In the genomic region with DNA sequence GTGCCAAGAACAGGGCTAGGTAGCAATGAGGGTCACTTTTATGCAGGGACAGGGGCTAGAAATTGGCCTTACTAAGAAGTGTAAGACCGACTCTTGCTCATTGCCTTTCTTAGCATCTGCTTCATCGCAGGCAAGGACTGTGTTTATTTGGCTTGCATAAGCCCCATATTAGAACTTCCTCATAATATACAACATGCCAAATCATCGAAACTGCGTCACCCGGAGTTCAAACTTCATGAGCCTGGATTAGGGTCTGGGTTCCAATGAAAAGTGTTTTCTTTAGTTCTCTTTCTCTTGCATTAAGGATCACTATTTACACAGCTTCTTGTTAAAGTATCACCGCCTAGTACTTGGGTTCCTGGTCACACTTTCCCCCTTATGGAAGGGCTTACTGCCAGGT, we compare ENCODE assay signal across 8 cellular contexts. TPM values are rescaled to one million over a fixed set of nuclear protein-coding genes. Genes with fewer than 3 reads are reported as not detected.
DNase-seq lines count a peak whose midpoint lies in the region; ATAC-seq and TF ChIP-seq lines count a peak whose summit lies in the region.

No MANE protein-coding gene starts in this region.

- ATAC-seq in T-helper 17 cell = no peak
- no peak for ATAC-seq in stimulated activated naive B cell treated with anti-CD40 and anti-IgM and Interleukin-4, amounts not matched to agents 10 μg/mL and 1 μg/mL and 100 μg/mL, for 72 hours (replicated peaks)
- ATAC-seq in HG03469 (IDR thresholded peaks at IDR 0.05; ENCODE audit: unreplicated experiment) = no peak

- DNase-seq in T-helper 1 cell (no peak), T-helper 17 cell (no peak), glutamatergic neuron (no peak), A172 (ENCODE audit: low spot score) (no peak), GM10248 (ENCODE audit: extremely low spot score) (no peak)
- no peak for DNase-seq in stimulated activated naive B cell treated with anti-CD40 and anti-IgM and Interleukin-4, amounts not matched to agents 10 μg/mL and 1 μg/mL and 100 μg/mL, for 72 hours

- H3K4me3 Mint-ChIP-seq in T-helper 1 cell treated with Interleukin-12 subunit alpha and Interleukin-12 subunit beta and Interleukin-4 antibody, amounts not matched to agents 30 μg/mL and 1 μg/mL, for 36 hours = peak overlapping the region; percentile 30
- peak overlapping the region; percentile 96 for H3K4me3 Mint-ChIP-seq in T-helper 17 cell
- H3K4me3 Mint-ChIP-seq in glutamatergic neuron (ENCODE audit: unreplicated experiment) = peak overlapping the region; percentile 31
- peak overlapping the region; percentile 89 to 93 for H3K4me3 Mint-ChIP-seq in stimulated activated naive B cell treated with anti-CD40 and anti-IgM and Interleukin-4, amounts not matched to agents 10 μg/mL and 1 μg/mL and 100 μg/mL, for 72 hours

- no peaks in the 10 kb centered on the region for H3K9me3 Mint-ChIP-seq in T-helper 1 cell treated with Interleukin-12 subunit alpha and Interleukin-12 subunit beta and Interleukin-4 antibody, amounts not matched to agents 30 μg/mL and 1 μg/mL, for 36 hours
- peaks cover 3% of the 10 kb centered on the region for H3K9me3 Mint-ChIP-seq in glutamatergic neuron (ENCODE audit: unreplicated experiment)
- no peaks in the 10 kb centered on the region for H3K9me3 Mint-ChIP-seq in stimulated activated naive B cell treated with anti-CD40 and anti-IgM and Interleukin-4, amounts not matched to agents 10 μg/mL and 1 μg/mL and 100 μg/mL, for 72 hours

- H3K36me3 Mint-ChIP-seq in T-helper 1 cell treated with Interleukin-12 subunit alpha and Interleukin-12 subunit beta and Interleukin-4 antibody, amounts not matched to agents 30 μg/mL and 1 μg/mL, for 36 hours (ENCODE audit: low read depth) = peaks cover 23% of the 10 kb centered on the region
- H3K36me3 Mint-ChIP-seq in T-helper 17 cell (ENCODE audit: low read depth) (peaks cover 5% of the 10 kb centered on the region), glutamatergic neuron (ENCODE audit: unreplicated experiment) (no peaks in the 10 kb centered on the region)
- H3K36me3 Mint-ChIP-seq in stimulated activated naive B cell treated with anti-CD40 and anti-IgM and Interleukin-4, amounts not matched to agents 10 μg/mL and 1 μg/mL and 100 μg/mL, for 72 hours = peaks cover 3 to 5% of the 10 kb centered on the region in 2 donors

- CTCF ChIA-PET in GM10248 (lab: Yijun Ruan, JAX) = interaction anchor here (1.6 to 4.2 kb wide), 3 partner anchors 12 to 20 kb away, joined by 4 to 21 read pairs (median 16); no protein-coding TSS in a partner anchor

- H3K4me1 Mint-ChIP-seq in T-helper 1 cell treated with Interleukin-12 subunit alpha and Interleukin-12 subunit beta and Interleukin-4 antibody, amounts not matched to agents 30 μg/mL and 1 μg/mL, for 36 hours (ENCODE audit: low read depth) = peaks cover 38% of the 10 kb centered on the region
- peaks cover 37% of the 10 kb centered on the region for H3K4me1 Mint-ChIP-seq in T-helper 17 cell
- H3K4me1 Mint-ChIP-seq in glutamatergic neuron (ENCODE audit: low read depth, unreplicated experiment) = peaks cover 8% of the 10 kb centered on the region
- peaks cover 15 to 44% of the 10 kb centered on the region in 2 donors for H3K4me1 Mint-ChIP-seq in stimulated activated naive B cell treated with anti-CD40 and anti-IgM and Interleukin-4, amounts not matched to agents 10 μg/mL and 1 μg/mL and 100 μg/mL, for 72 hours

- POLR2A ChIA-PET in GM10248 (lab: Yijun Ruan, JAX) = no interaction called here

- peaks cover 8% of the 10 kb centered on the region for H3K27me3 Mint-ChIP-seq in T-helper 1 cell treated with Interleukin-12 subunit alpha and Interleukin-12 subunit beta and Interleukin-4 antibody, amounts not matched to agents 30 μg/mL and 1 μg/mL, for 36 hours (ENCODE audit: low read depth)
- H3K27me3 Mint-ChIP-seq in T-helper 17 cell (peaks cover 8% of the 10 kb centered on the region), glutamatergic neuron (ENCODE audit: unreplicated experiment) (no peaks in the 10 kb centered on the region)
- H3K27me3 Mint-ChIP-seq in stimulated activated naive B cell treated with anti-CD40 and anti-IgM and Interleukin-4, amounts not matched to agents 10 μg/mL and 1 μg/mL and 100 μg/mL, for 72 hours = peaks cover 4 to 9% of the 10 kb centered on the region in 2 donors

- no peaks in the 10 kb centered on the region for H3K9me3 ChIP-seq in T-helper 17 cell (ENCODE audit: control insufficient read depth, low read length, poor library complexity, severe bottlenecking)

- H3K27ac Mint-ChIP-seq in T-helper 1 cell treated with Interleukin-12 subunit alpha and Interleukin-12 subunit beta and Interleukin-4 antibody, amounts not matched to agents 30 μg/mL and 1 μg/mL, for 36 hours = peak overlapping the region; percentile 92
- H3K27ac Mint-ChIP-seq in T-helper 17 cell (peak overlapping the region; percentile 82), glutamatergic neuron (ENCODE audit: unreplicated experiment) (no peak overlapping the region)
- peak overlapping the region; percentile 93 for H3K27ac Mint-ChIP-seq in stimulated activated naive B cell treated with anti-CD40 and anti-IgM and Interleukin-4, amounts not matched to agents 10 μg/mL and 1 μg/mL and 100 μg/mL, for 72 hours

- no peak for TF ChIP-seq CTCF in glutamatergic neuron (IDR thresholded peaks at IDR 0.05; ENCODE audit: partially characterized antibody, unreplicated experiment)
- TF ChIP-seq CTCF in GM10248 (IDR thresholded peaks at IDR 0.05; ENCODE audit: control extremely low read depth, extremely low read depth, low read depth, missing control alignments) = no peak

RNA-seq across cellular contexts. Expression of gene SMAP1, which starts 1.0 kb away (rescaled TPM):
- 10 to 100 TPM; 35.7 to 38.7 TPM for total RNA-seq in T-helper 17 cell
- 33.3 TPM for total RNA-seq in glutamatergic neuron (ENCODE audit: unreplicated experiment)
- 22.3 and 24.7 TPM in 2 replicates for total RNA-seq in A172 (2014; rRNA removed; shearing (Covaris generic))

Comparison
In these comparisons a context has a peak if more than half of its experiments do, and no peak if none do; other contexts are left out.
1. H3K4me3 Mint-ChIP-seq: peak in every context shown above with its lines; median percentile 96 in T-helper 17 cell; 91 in stimulated activated naive B cell treated with anti-CD40 and anti-IgM and Interleukin-4, amounts not matched to agents 10 μg/mL and 1 μg/mL and 100 μg/mL, for 72 hours; 31 in glutamatergic neuron; 30 in T-helper 1 cell treated with Interleukin-12 subunit alpha and Interleukin-12 subunit beta and Interleukin-4 antibody, amounts not matched to agents 30 μg/mL and 1 μg/mL, for 36 hours.